ENCODE assay signal across 20 cellular contexts in the genomic region with DNA sequence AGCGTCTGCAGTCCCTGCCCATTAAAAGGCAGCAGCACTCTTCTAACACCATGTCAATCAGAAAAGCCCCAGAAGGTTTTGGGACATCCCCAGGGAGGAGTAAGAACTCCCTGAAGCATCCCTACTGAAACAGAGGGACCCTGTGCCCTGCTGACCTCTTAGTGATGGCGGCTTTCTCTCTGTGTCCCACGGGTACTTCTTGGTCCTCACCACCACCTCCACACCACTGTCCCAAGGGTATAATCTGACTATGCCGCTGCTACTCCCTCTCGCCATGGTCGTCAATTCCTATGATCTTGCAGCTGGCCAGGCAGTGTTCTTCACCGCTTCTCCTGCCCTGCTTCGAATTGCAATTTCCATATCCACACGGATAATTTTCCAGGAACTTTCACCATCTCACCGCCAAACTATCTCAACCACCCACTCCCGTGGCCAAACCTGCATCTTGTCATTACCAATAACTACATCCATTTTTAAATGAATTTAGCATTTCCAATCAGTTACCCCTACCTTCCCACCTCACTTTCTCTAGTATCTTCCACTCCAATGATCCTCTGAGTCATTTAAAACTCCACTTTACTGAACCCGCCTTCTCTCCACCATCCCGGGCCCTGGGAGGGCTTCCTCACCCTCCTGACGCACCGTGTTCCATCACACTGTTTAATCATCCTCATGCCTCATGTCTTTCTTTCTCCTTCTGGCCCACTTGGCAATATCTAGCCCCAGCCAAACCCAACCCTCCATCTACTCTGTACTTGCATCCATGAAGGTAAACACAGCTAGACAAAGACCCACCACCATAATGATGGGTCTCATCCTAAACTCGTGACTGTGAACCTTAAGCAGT. TPM values are rescaled to one million over a fixed set of nuclear protein-coding genes. Genes with fewer than 3 reads are reported as not detected.
DNase-seq lines count a peak whose midpoint lies in the region; ATAC-seq, FAIRE-seq and TF ChIP-seq lines count a peak whose summit lies in the region.
"Had no signal": no experiment of that assay in that cellular context is flagged by ENCODE, and none has a peak within 500 bp of the region (broad histone marks: within the 10 kb centered on the region; RNA-seq: fewer than 3 reads in every experiment).

No MANE protein-coding gene starts in this region.

- H3K27ac ChIP-seq in OCI-LY3 (ENCODE audit: low read length): peak overlapping the region; percentile 88
- H3K27ac ChIP-seq: 22Rv1, adrenal gland, SJCRH30 had no signal

- H3K27ac Mint-ChIP-seq in stimulated activated naive CD8-positive, alpha-beta T cell treated with anti-CD3 and anti-CD28 coated beads, Interleukin-15, amount 100 ng/mL, for 72 hours: no peak overlapping the region
- H3K27ac Mint-ChIP-seq: CD8-positive, alpha-beta memory T cell; nephron had no signal

- H3K27me3 ChIP-seq in H7 (ENCODE audit: control insufficient read depth, insufficient read depth, low read length): no peaks in the 10 kb centered on the region; the same call in 1 of the 2 replicates
- H3K27me3 ChIP-seq in OCI-LY3 (ENCODE audit: low read depth, low read length): no peaks in the 10 kb centered on the region

- H3K9me3 Mint-ChIP-seq in stimulated activated naive CD8-positive, alpha-beta T cell treated with anti-CD3 and anti-CD28 coated beads, Interleukin-15, amount 100 ng/mL, for 72 hours: no peaks in the 10 kb centered on the region
- H3K9me3 Mint-ChIP-seq: CD8-positive, alpha-beta memory T cell; nephron had no signal

- no peaks in the 10 kb centered on the region for H4K20me1 ChIP-seq in OCI-LY3 (ENCODE audit: insufficient read depth, low read length)

- no peak overlapping the region for H3K4me3 Mint-ChIP-seq in stimulated activated naive CD8-positive, alpha-beta T cell treated with anti-CD3 and anti-CD28 coated beads, Interleukin-15, amount 100 ng/mL, for 72 hours
- H3K4me3 Mint-ChIP-seq: CD8-positive, alpha-beta memory T cell; nephron had no signal

- H3K4me1 Mint-ChIP-seq in stimulated activated naive CD8-positive, alpha-beta T cell treated with anti-CD3 and anti-CD28 coated beads, Interleukin-15, amount 100 ng/mL, for 72 hours: peaks cover 14% of the 10 kb centered on the region
- H3K4me1 Mint-ChIP-seq: CD8-positive, alpha-beta memory T cell had no signal

- H3K4me1 ChIP-seq in OCI-LY3 (ENCODE audit: low read length): peaks cover 81% of the 10 kb centered on the region
- H3K4me1 ChIP-seq: adrenal gland had no signal

- peak overlapping the region; percentile 82 for H3K4me2 ChIP-seq in OCI-LY3 (ENCODE audit: low read length)

- no peak for TF ChIP-seq CTCF in OCI-LY3 (IDR thresholded peaks at IDR 0.05; ENCODE audit: low read depth, low read length)

- H3K27me3 Mint-ChIP-seq in stimulated activated naive CD8-positive, alpha-beta T cell treated with anti-CD3 and anti-CD28 coated beads, Interleukin-15, amount 100 ng/mL, for 72 hours: peaks cover 13% of the 10 kb centered on the region

- no peak overlapping the region for H3K4me3 ChIP-seq in H7 (ENCODE audit: insufficient read depth, low read depth, low read length)
- peak overlapping the region; percentile 56 for H3K4me3 ChIP-seq in OCI-LY3 (ENCODE audit: low read length)
- H3K4me3 ChIP-seq: adrenal gland, SJCRH30 had no signal

- no peaks in the 10 kb centered on the region for H3K36me3 ChIP-seq in H7 (replicated peaks; ENCODE audit: control insufficient read depth, insufficient read depth, low read length)
- peaks cover 4% of the 10 kb centered on the region for H3K36me3 ChIP-seq in OCI-LY3 (replicated peaks; ENCODE audit: low read depth, low read length)
- H3K36me3 ChIP-seq: adrenal gland, SJCRH30 had no signal

- no peaks in the 10 kb centered on the region for H3K79me2 ChIP-seq in OCI-LY3 (ENCODE audit: low read length)

- H3K9me3 ChIP-seq in OCI-LY3 (ENCODE audit: insufficient read depth, low read length): 0 out of 2 replicates have a peak, but pooled peaks cover 5% of the 10 kb centered on the region
- H3K9me3 ChIP-seq: adrenal gland, SJCRH30 had no signal

- H2AFZ ChIP-seq in OCI-LY3 (ENCODE audit: low read depth, low read length): no peak overlapping the region

- peak; percentile 47 for ATAC-seq in stimulated activated naive CD8-positive, alpha-beta T cell treated with anti-CD3 and anti-CD28 coated beads, Interleukin-15, amount 100 ng/mL, for 72 hours

- FAIRE-seq in GM19239 (lab: Jason Lieb, UNC): no peak

- H3K9ac ChIP-seq in OCI-LY3 (ENCODE audit: low read length): no peak overlapping the region; the same call in 1 of the 2 replicates

- DNase-seq in NCI-H748 (lab: John Stamatoyannopoulos, UW; ENCODE audit: unreplicated experiment) (peak; percentile 31), NCI-H748 treated with DMSO at 0.1 percent for 48 hours (lab: John Stamatoyannopoulos, UW) (no peak), H7 (peak; percentile 26), HUDEP-2 (lab: John Stamatoyannopoulos, UW; ENCODE audit: unreplicated experiment in 76 of 76) (no peak), GM19239 (ENCODE audit: insufficient read length, low spot score) (no peak), GM19238 (ENCODE audit: insufficient read length, low spot score) (no peak)
- no peak for DNase-seq in stimulated activated naive CD8-positive, alpha-beta T cell treated with anti-CD3 and anti-CD28 coated beads, Interleukin-15, amount 100 ng/mL, for 72 hours
- DNase-seq: CD8-positive, alpha-beta memory T cell; hypothalamus; NCI-H1694 treated with DMSO at 0.1 percent for 48 hours; NCI-H526 treated with DMSO at 0.1 percent for 48 hours; SJCRH30 had no signal

RNA-seq across cellular contexts. Expression of a gene that starts 23.7 kb away (rescaled TPM):
- not detected in 2 replicates for total RNA-seq in H7 (2014; rRNA removed; shearing (Covaris generic))
- total RNA-seq: adrenal gland; CD8-positive, alpha-beta memory T cell; epithelial cell of proximal tubule; IMR-90; lower leg skin; SJCRH30; subcutaneous adipose tissue had no signal

Comparison
In these comparisons a context has a peak if more than half of its experiments do, and no peak if none do; other contexts are left out.
1. DNase-seq: peak in NCI-H748 (single experiment) and H7 (single experiment); none in NCI-H748 treated with DMSO at 0.1 percent for 48 hours (single experiment), stimulated activated naive CD8-positive, alpha-beta T cell treated with anti-CD3 and anti-CD28 coated beads, Interleukin-15, amount 100 ng/mL, for 72 hours (0 of 2), HUDEP-2 (0 of 76), GM19239 (single experiment) and GM19238 (single experiment).